32 cellular contexts compared by ENCODE assay signal in the genomic region with DNA sequence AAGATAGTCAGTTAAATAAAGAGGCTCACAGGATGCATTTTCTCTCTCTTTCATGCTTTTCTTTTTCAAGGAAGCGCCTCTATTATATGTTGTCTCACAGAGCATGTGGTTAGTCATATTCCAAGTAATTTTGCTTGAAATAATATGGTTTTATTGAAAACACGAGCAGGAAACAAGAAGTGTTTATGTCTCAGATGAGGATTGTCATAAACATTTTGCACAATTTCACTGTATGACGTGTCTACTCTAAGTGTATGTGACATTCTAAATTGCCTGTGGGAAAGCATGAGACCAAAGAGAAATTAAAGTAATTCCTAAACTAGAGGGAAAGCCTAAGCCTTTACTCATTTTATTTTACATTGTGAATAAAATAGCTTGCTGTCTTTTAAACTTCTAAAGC.
"Had no signal": no experiment of that assay in that cellular context is flagged by ENCODE, and none has a peak within 500 bp of the region (broad histone marks: within the 10 kb centered on the region; RNA-seq: fewer than 3 reads in every experiment).

No MANE protein-coding gene starts in this region.

- H3K4me3 Mint-ChIP-seq: immature natural killer cell; mesothelial cell of epicardium; naive B cell; natural killer cell; nephron progenitor cell; neural progenitor cell; stimulated activated effector memory CD8-positive, alpha-beta T cell treated with anti-CD3 and anti-CD28 coated beads, Interleukin-12 subunit alpha, Interleukin-12 subunit beta, amount 100 ng/mL, for 72 hours; stimulated activated naive CD8-positive, alpha-beta T cell treated with anti-CD3 and anti-CD28 coated beads, Interleukin-15, Interleukin-2, amounts not matched to agents 100 ng/mL and 50 ng/mL, for 24 hours had no signal

- H2AFZ ChIP-seq: neural progenitor cell had no signal

- H3K27me3 Mint-ChIP-seq: naive B cell; progenitor cell of endocrine pancreas; stimulated activated naive CD8-positive, alpha-beta T cell treated with anti-CD3 and anti-CD28 coated beads, Interleukin-15, Interleukin-2, amounts not matched to agents 100 ng/mL and 50 ng/mL, for 24 hours had no signal

- H3K27ac Mint-ChIP-seq: immature natural killer cell; mesothelial cell of epicardium; naive B cell; natural killer cell; nephron progenitor cell; neural progenitor cell; progenitor cell of endocrine pancreas; stimulated activated effector memory CD8-positive, alpha-beta T cell treated with anti-CD3 and anti-CD28 coated beads, Interleukin-12 subunit alpha, Interleukin-12 subunit beta, amount 100 ng/mL, for 72 hours; stimulated activated naive CD8-positive, alpha-beta T cell treated with anti-CD3 and anti-CD28 coated beads, Interleukin-15, Interleukin-2, amounts not matched to agents 100 ng/mL and 50 ng/mL, for 24 hours had no signal

- H3K27me3 ChIP-seq: left lung, neural progenitor cell, neutrophil, ovary, right atrium auricular region, right lobe of liver, suprapubic skin, tibial artery, upper lobe of right lung had no signal

- H3K4me2 ChIP-seq: neural progenitor cell, smooth muscle cell had no signal

- H3K4me1 Mint-ChIP-seq: immature natural killer cell; mesothelial cell of epicardium; naive B cell; natural killer cell; nephron progenitor cell; neural progenitor cell; stimulated activated effector memory CD8-positive, alpha-beta T cell treated with anti-CD3 and anti-CD28 coated beads, Interleukin-12 subunit alpha, Interleukin-12 subunit beta, amount 100 ng/mL, for 72 hours had no signal

- H3K9me3 ChIP-seq: lower lobe of right lung, neutrophil, ovary, right atrium auricular region, right lobe of liver, suprapubic skin, thoracic aorta, tibial artery, upper lobe of right lung had no signal

- H3K36me3 Mint-ChIP-seq: immature natural killer cell; mesothelial cell of epicardium; naive B cell; natural killer cell; neural progenitor cell; stimulated activated effector memory CD8-positive, alpha-beta T cell treated with anti-CD3 and anti-CD28 coated beads, Interleukin-12 subunit alpha, Interleukin-12 subunit beta, amount 100 ng/mL, for 72 hours had no signal

- H3K4me1 ChIP-seq: left lung, lower lobe of right lung, neural progenitor cell, right atrium auricular region, right lobe of liver, suprapubic skin, tibial artery, upper lobe of right lung had no signal

- H3K4me3 ChIP-seq: left lung, lower lobe of right lung, neural progenitor cell, ovary, right atrium auricular region, right lobe of liver, smooth muscle cell, suprapubic skin, thoracic aorta, tibial artery, upper lobe of right lung had no signal

- H3K9me3 Mint-ChIP-seq: stimulated activated naive CD8-positive, alpha-beta T cell treated with anti-CD3 and anti-CD28 coated beads, Interleukin-15, Interleukin-2, amounts not matched to agents 100 ng/mL and 50 ng/mL, for 24 hours had no signal

- H3K27ac ChIP-seq: left lung, lower lobe of right lung, neural progenitor cell, neutrophil, ovary, right atrium auricular region, right lobe of liver, suprapubic skin, thoracic aorta, tibial artery, upper lobe of right lung had no signal

- DNase-seq: hypothalamus; immature natural killer cell; kidney; left colon; left lung; lower lobe of right lung; mammary epithelial cell; mesendoderm; naive B cell; natural killer cell; nephron progenitor cell; occipital lobe; ovary; right lobe of liver; stimulated activated CD4-positive, alpha-beta T cell treated with anti-CD3 and anti-CD28 coated beads, Interleukin-12 subunit alpha, Interleukin-12 subunit beta, amount 100 ng/mL, for 4 hours; stimulated activated CD4-positive, alpha-beta T cell treated with anti-CD3 and anti-CD28 coated beads, Interleukin-15, amount 100 ng/mL, for 24 hours; stimulated activated CD4-positive, alpha-beta T cell treated with anti-CD3 and anti-CD28 coated beads, Interleukin-2, amount 100 ng/mL, for 24 hours; stimulated activated CD4-positive, alpha-beta T cell treated with anti-CD3 and anti-CD28 coated beads, Interleukin-4, amount 100 ng/mL, for 24 hours; stimulated activated naive CD4-positive, alpha-beta T cell; tibial artery; trophoblast cell; upper lobe of right lung had no signal

- H3K36me3 ChIP-seq: left lung, lower lobe of right lung, neural progenitor cell, neutrophil, ovary, right atrium auricular region, right lobe of liver, suprapubic skin, thoracic aorta, tibial artery, upper lobe of right lung had no signal

- H3K9ac ChIP-seq: neural progenitor cell had no signal
